ENCODE assay signal across 32 cellular contexts in genomic region chr13:47170971-47171370, GRCh38.
"Had no signal": no experiment of that assay in that cellular context is flagged by ENCODE, and none has a peak within 500 bp of the region (broad histone marks: within the 10 kb centered on the region; RNA-seq: fewer than 3 reads in every experiment).

No MANE protein-coding gene starts in this region.

- H3K4me1 Mint-ChIP-seq: naive thymus-derived CD8-positive, alpha-beta T cell; stimulated activated naive CD8-positive, alpha-beta T cell treated with anti-CD3 and anti-CD28 coated beads, Interleukin-15, amount 100 ng/mL, for 72 hours had no signal

- H3K27me3 Mint-ChIP-seq: progenitor cell of endocrine pancreas; stimulated activated memory B cell treated with anti-CD40 and anti-IgM and Interleukin-4, amounts not matched to agents 10 μg/mL and 1 μg/mL and 100 μg/mL, for 72 hours; stimulated activated naive CD8-positive, alpha-beta T cell treated with anti-CD3 and anti-CD28 coated beads, Interleukin-15, amount 100 ng/mL, for 72 hours; type B pancreatic cell had no signal

- H2AFZ ChIP-seq: neural progenitor cell, parathyroid adenoma had no signal

- H3K36me3 ChIP-seq: neural progenitor cell, ovary, right lobe of liver, sigmoid colon, spleen, suprapubic skin, tibial artery, transverse colon, upper lobe of right lung, uterus had no signal

- H3K9me3 Mint-ChIP-seq: naive thymus-derived CD8-positive, alpha-beta T cell; natural killer cell treated with Interleukin-12 subunit alpha and Interleukin-12 subunit beta and Interleukin-15 and Interleukin-18, amount 100 ng/mL, for 72 hours; neural progenitor cell; stimulated activated memory B cell treated with anti-CD40 and anti-IgM and Interleukin-4, amounts not matched to agents 10 μg/mL and 1 μg/mL and 100 μg/mL, for 72 hours; stimulated activated naive CD8-positive, alpha-beta T cell treated with anti-CD3 and anti-CD28 coated beads, Interleukin-15, amount 100 ng/mL, for 72 hours; type B pancreatic cell had no signal

- H3K27me3 ChIP-seq: neural progenitor cell, ovary, right lobe of liver, sigmoid colon, spleen, suprapubic skin, testis, tibial artery, transverse colon, upper lobe of right lung, uterus had no signal

- ATAC-seq: naive thymus-derived CD8-positive, alpha-beta T cell; natural killer cell treated with Interleukin-12 subunit alpha and Interleukin-12 subunit beta and Interleukin-15 and Interleukin-18, amount 100 ng/mL, for 72 hours; psoas muscle; right cardiac atrium; right lobe of liver; stimulated activated memory B cell treated with anti-CD40 and anti-IgM and Interleukin-4, amounts not matched to agents 10 μg/mL and 1 μg/mL and 100 μg/mL, for 72 hours; stimulated activated naive CD8-positive, alpha-beta T cell treated with anti-CD3 and anti-CD28 coated beads, Interleukin-15, amount 100 ng/mL, for 72 hours; stimulated activated naive CD8-positive, alpha-beta T cell treated with anti-CD3 and anti-CD28 coated beads, Interleukin-15, Interleukin-2, amounts not matched to agents 100 U/mL and 50 U/mL, for 24 hours; upper lobe of right lung had no signal

- H3K9ac ChIP-seq: neural progenitor cell, parathyroid adenoma had no signal

- H3K79me2 ChIP-seq: parathyroid adenoma had no signal

- H3K27ac Mint-ChIP-seq: naive thymus-derived CD8-positive, alpha-beta T cell; natural killer cell treated with Interleukin-12 subunit alpha and Interleukin-12 subunit beta and Interleukin-15 and Interleukin-18, amount 100 ng/mL, for 72 hours; neural progenitor cell; progenitor cell of endocrine pancreas; stimulated activated memory B cell treated with anti-CD40 and anti-IgM and Interleukin-4, amounts not matched to agents 10 μg/mL and 1 μg/mL and 100 μg/mL, for 72 hours; stimulated activated naive CD8-positive, alpha-beta T cell treated with anti-CD3 and anti-CD28 coated beads, Interleukin-15, amount 100 ng/mL, for 72 hours; type B pancreatic cell had no signal

- H3K4me3 ChIP-seq: neural progenitor cell, ovary, psoas muscle, right lobe of liver, sigmoid colon, skin epidermis, smooth muscle cell, spleen, suprapubic skin, testis, tibial artery, transverse colon, upper lobe of right lung, uterus had no signal

- H3K4me2 ChIP-seq: neural progenitor cell, smooth muscle cell had no signal

- H3K9me3 ChIP-seq: ovary, psoas muscle, right lobe of liver, sigmoid colon, spleen, suprapubic skin, testis, tibial artery, transverse colon, upper lobe of right lung, uterus had no signal

- H3K27ac ChIP-seq: neural progenitor cell, ovary, parathyroid adenoma, psoas muscle, right lobe of liver, sigmoid colon, skin epidermis, spleen, suprapubic skin, testis, tibial artery, transverse colon, upper lobe of right lung, uterus had no signal

- H3K4me1 ChIP-seq: neural progenitor cell, parathyroid adenoma, psoas muscle, right lobe of liver, sigmoid colon, spleen, suprapubic skin, testis, transverse colon, upper lobe of right lung, uterus had no signal

- DNase-seq: naive thymus-derived CD8-positive, alpha-beta T cell; occipital lobe; ovary; posterior cingulate gyrus; psoas muscle; right cardiac atrium; right lobe of liver; sigmoid colon; spleen; stimulated activated CD4-positive, alpha-beta T cell treated with anti-CD3 and anti-CD28 coated beads, Interleukin-12 subunit alpha, Interleukin-12 subunit beta, amount 100 ng/mL, for 4 hours; stimulated activated CD4-positive, alpha-beta T cell treated with anti-CD3 and anti-CD28 coated beads, Interleukin-1b, Interleukin-23, amount 100 ng/mL, for 48 hours; stimulated activated CD4-positive, alpha-beta T cell treated with anti-CD3 and anti-CD28 coated beads, Interleukin-4, amount 100 ng/mL, for 1 hour; stimulated activated CD4-positive, alpha-beta T cell treated with anti-CD3 and anti-CD28 coated beads, Interleukin-4, amount 100 ng/mL, for 4 hours; stimulated activated CD8-positive, alpha-beta memory T cell treated with anti-CD3 and anti-CD28 coated beads, Interleukin-4, amount 100 ng/mL, for 48 hours; stimulated activated naive CD4-positive, alpha-beta T cell; stimulated activated naive CD8-positive, alpha-beta T cell treated with anti-CD3 and anti-CD28 coated beads, Interleukin-15, amount 100 ng/mL, for 72 hours; stimulated activated naive CD8-positive, alpha-beta T cell treated with anti-CD3 and anti-CD28 coated beads, Interleukin-15, Interleukin-2, amounts not matched to agents 100 U/mL and 50 U/mL, for 24 hours; substantia nigra; testis; tibial artery; transverse colon; upper lobe of right lung; uterus had no signal

- H3K4me3 Mint-ChIP-seq: naive thymus-derived CD8-positive, alpha-beta T cell; natural killer cell treated with Interleukin-12 subunit alpha and Interleukin-12 subunit beta and Interleukin-15 and Interleukin-18, amount 100 ng/mL, for 72 hours; neural progenitor cell; stimulated activated memory B cell treated with anti-CD40 and anti-IgM and Interleukin-4, amounts not matched to agents 10 μg/mL and 1 μg/mL and 100 μg/mL, for 72 hours; stimulated activated naive CD8-positive, alpha-beta T cell treated with anti-CD3 and anti-CD28 coated beads, Interleukin-15, amount 100 ng/mL, for 72 hours; type B pancreatic cell had no signal

- H3K36me3 Mint-ChIP-seq: naive thymus-derived CD8-positive, alpha-beta T cell; natural killer cell treated with Interleukin-12 subunit alpha and Interleukin-12 subunit beta and Interleukin-15 and Interleukin-18, amount 100 ng/mL, for 72 hours; neural progenitor cell; stimulated activated memory B cell treated with anti-CD40 and anti-IgM and Interleukin-4, amounts not matched to agents 10 μg/mL and 1 μg/mL and 100 μg/mL, for 72 hours; type B pancreatic cell had no signal
